ENCODE assay signal across 8 cellular contexts in the genomic region with DNA sequence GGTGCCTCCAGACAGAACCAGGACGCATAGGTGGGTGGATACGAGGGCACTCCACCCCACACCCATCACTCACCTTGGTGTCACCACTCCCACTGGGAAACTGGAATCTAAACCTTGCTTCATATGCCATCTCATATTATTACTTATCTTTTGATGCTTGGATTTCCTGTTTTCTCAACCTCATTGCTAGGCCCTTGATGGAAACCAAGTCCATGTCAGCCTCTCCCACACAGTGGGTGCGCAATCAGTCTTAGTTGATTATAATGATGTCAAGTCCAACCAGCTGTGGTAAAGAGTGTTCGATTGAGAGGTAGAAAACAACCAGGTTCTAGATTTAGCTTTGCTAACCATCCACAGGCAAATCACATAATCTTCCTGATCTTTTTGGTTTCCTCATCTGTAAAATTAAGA. TPM values are rescaled to one million over a fixed set of nuclear protein-coding genes. Genes with fewer than 3 reads are reported as not detected.
DNase-seq lines count a peak whose midpoint lies in the region; ATAC-seq, FAIRE-seq and TF ChIP-seq lines count a peak whose summit lies in the region.

No MANE protein-coding gene starts in this region.

- H2AFZ ChIP-seq in DND-41 (ENCODE audit: low read depth, low read length), result peak overlapping the region; percentile 67
- H2AFZ ChIP-seq in PC-9, result peak overlapping the region; percentile 98

- peak overlapping the region in 1 of 2 experiments; percentile 96; a peak in 2 of 4 replicates for H3K4me3 ChIP-seq in DND-41 (ENCODE audit: low read depth in 1 of 2, low read length in 2 of 2)
- peak overlapping the region; percentile 96; the same call in 1 of the 2 replicates for H3K4me3 ChIP-seq in PC-9
- H3K4me3 ChIP-seq in psoas muscle, result peak overlapping the region; percentile 78

- H3F3A ChIP-seq in PC-9 (ENCODE audit: insufficient read depth, low read depth), result peaks cover 8% of the 10 kb centered on the region; the same call in 1 of the 2 replicates

- CTCF ChIA-PET in PC-9 (lab: Charles Lee), result interaction anchor here (0.7 kb wide), 1 partner anchor 193 kb away, joined by 3 read pairs; no protein-coding TSS in a partner anchor

- peak overlapping the region; percentile 93 for H3K9ac ChIP-seq in DND-41 (ENCODE audit: low read depth, low read length)

- H3K4me2 ChIP-seq in DND-41 (ENCODE audit: insufficient read depth, low read length) (peak overlapping the region; percentile 67), PC-9 (peak overlapping the region; percentile 82)

- TF ChIP-seq CTCF in DND-41 (IDR thresholded peaks at IDR 0.05; ENCODE audit: borderline replicate concordance, extremely low read depth, low read length, poor library complexity, severe bottlenecking), result no peak
- TF ChIP-seq CTCF in PC-9 (conservative IDR thresholded peaks at IDR 0.05), result no peak
- TF ChIP-seq CTCF in endothelial cell (IDR thresholded peaks at IDR 0.05; ENCODE audit: unreplicated experiment), result no peak
- no peak for TF ChIP-seq CTCF in psoas muscle (IDR thresholded peaks at IDR 0.05)

- no peak for FAIRE-seq in urothelium cell line (lab: Jason Lieb, UNC)

- POLR2A ChIA-PET in PC-9 (lab: Charles Lee; ENCODE audit: unreplicated experiment), result no interaction called here

- no peaks in the 10 kb centered on the region for H3K36me3 Mint-ChIP-seq in endothelial cell (ENCODE audit: low read depth, unreplicated experiment)

- H3K9me3 Mint-ChIP-seq in endothelial cell (ENCODE audit: unreplicated experiment), result no peaks in the 10 kb centered on the region

- DNase-seq in DND-41 (no peak), PC-9 (no peak), endothelial cell (ENCODE audit: low spot score) (no peak), psoas muscle (no peak), hippocampal formation (lab: John Stamatoyannopoulos, UW) (no peak), NAMALWA (ENCODE audit: low spot score) (no peak), urothelium cell line (ENCODE audit: low spot score) (no peak), RPMI8226 (no peak)

- ATAC-seq in DND-41 (ENCODE audit: insufficient read depth, low read depth), result no peak
- no peak for ATAC-seq in psoas muscle

- H3K4me1 ChIP-seq in DND-41 (ENCODE audit: insufficient read depth, low read length) (peaks cover 32% of the 10 kb centered on the region), PC-9 (replicated peaks; ENCODE audit: insufficient read depth) (peaks cover 14% of the 10 kb centered on the region), psoas muscle (peaks cover 11% of the 10 kb centered on the region)

- 89 to 95% (median 95%) methylated on average over 4 of the region's 4 CpGs for WGBS in psoas muscle, 3 donors

- H3K79me2 ChIP-seq in DND-41 (ENCODE audit: insufficient read depth, low read length) (peaks cover 43% of the 10 kb centered on the region), PC-9 (ENCODE audit: low read depth) (peaks cover 21% of the 10 kb centered on the region)

- H3K9me2 ChIP-seq in PC-9 (ENCODE audit: insufficient read depth), result no peaks in the 10 kb centered on the region

- H3K4me3 Mint-ChIP-seq in endothelial cell (ENCODE audit: unreplicated experiment), result peak overlapping the region; percentile 95

- H3K27ac ChIP-seq in DND-41 (ENCODE audit: low read length) (peak overlapping the region; percentile 66), PC-9 (no peak overlapping the region), psoas muscle (peak overlapping the region; percentile 85)

- H3K27me3 ChIP-seq in DND-41 (ENCODE audit: insufficient read depth, low read length, poor library complexity), result no peaks in the 10 kb centered on the region
- H3K27me3 ChIP-seq in PC-9 (ENCODE audit: insufficient read depth, low read depth), result no peaks in the 10 kb centered on the region
- no peaks in the 10 kb centered on the region for H3K27me3 ChIP-seq in psoas muscle (ENCODE audit: insufficient read depth in 3 of 3, low read length in 2 of 3)

- H3K9me3 ChIP-seq in DND-41 (ENCODE audit: insufficient read depth, low read length, severe bottlenecking) (no peaks in the 10 kb centered on the region), PC-9 (ENCODE audit: insufficient read depth, low read depth) (no peaks in the 10 kb centered on the region), psoas muscle (no peaks in the 10 kb centered on the region)

- H4K20me1 ChIP-seq in DND-41 (ENCODE audit: insufficient read depth, low read length) (peaks cover 35% of the 10 kb centered on the region), PC-9 (ENCODE audit: insufficient read depth) (no peaks in the 10 kb centered on the region)

- peaks cover 14% of the 10 kb centered on the region for H3K4me1 Mint-ChIP-seq in endothelial cell (ENCODE audit: unreplicated experiment)

- no peak overlapping the region for H3K27ac Mint-ChIP-seq in endothelial cell (ENCODE audit: unreplicated experiment)

- intact Hi-C loops in PC-9 (cut with micrococcal nuclease; ENCODE audit: unreplicated experiment), result loop anchor here (5.0 kb wide), 2 partner anchors 91 to 154 kb away; no protein-coding TSS in a partner anchor
- intact Hi-C loops in psoas muscle (cut with DNase I), result loop anchor here in 1 of 2 donors (10.0 kb wide), 1 partner anchor 141 kb away; no protein-coding TSS in a partner anchor

- H3K27me3 Mint-ChIP-seq in endothelial cell (ENCODE audit: unreplicated experiment), result peaks cover 10% of the 10 kb centered on the region

- TSS peak; percentile 84 for BruUV-seq in PC-9 (replicated peaks; lab: Mats Ljungman, UMichigan)

- H3K36me3 ChIP-seq in DND-41 (ENCODE audit: insufficient read depth, low read length), result peaks cover 19% of the 10 kb centered on the region; the same call in 1 of the 2 replicates
- H3K36me3 ChIP-seq in PC-9 (ENCODE audit: low read depth), result no peaks in the 10 kb centered on the region; the same call in 1 of the 2 replicates
- peaks cover 0 to 2% of the 10 kb centered on the region in 2 donors for H3K36me3 ChIP-seq in psoas muscle (ENCODE audit: insufficient read depth in 1 of 2, low read depth in 1 of 2)

RNA-seq across cellular contexts. Expression of gene DDHD1, which starts 0.6 kb away (rescaled TPM):
- total RNA-seq in PC-9 (2021) (11.1 and 11.3 TPM in 2 replicates), endothelial cell (ENCODE audit: unreplicated experiment) (4.1 TPM), psoas muscle (1 to 10 TPM; 4.0 to 7.6 (median 4.7) TPM)
- polyA plus RNA-seq in psoas muscle, result 1 to 10 TPM; 2.8 to 5.2 (median 3.0) TPM
